26 cellular contexts compared by ENCODE assay signal in genomic region chr13:23992722-23993438, GRCh38.
DNase-seq lines count a peak whose midpoint lies in the region; ATAC-seq and TF ChIP-seq lines count a peak whose summit lies in the region.
"Had no signal": no experiment of that assay in that cellular context is flagged by ENCODE, and none has a peak within 500 bp of the region (broad histone marks: within the 10 kb centered on the region; RNA-seq: fewer than 3 reads in every experiment).

No MANE protein-coding gene starts in this region.

- no peaks in the 10 kb centered on the region for H3K36me3 ChIP-seq in CD8-positive, alpha-beta T cell (ENCODE audit: insufficient read depth, low read length)
- H3K36me3 ChIP-seq: cardiac muscle cell, HAP-1, neural progenitor cell had no signal

- no peak overlapping the region for H3K27ac Mint-ChIP-seq in CD8-positive, alpha-beta T cell
- H3K27ac Mint-ChIP-seq: activated CD4-positive, alpha-beta memory T cell treated with anti-CD3 and anti-CD28 coated beads for 36 hours; B cell; neural progenitor cell; stimulated activated naive CD8-positive, alpha-beta T cell treated with anti-CD3 and anti-CD28 coated beads, Interleukin-15, Interleukin-2, amounts not matched to agents 100 ng/mL and 50 ng/mL, for 24 hours; type B pancreatic cell had no signal

- no peak overlapping the region for H3K4me3 ChIP-seq in CD8-positive, alpha-beta T cell (ENCODE audit: low read depth, low read length)
- H3K4me3 ChIP-seq: cardiac muscle cell, HAP-1, neural progenitor cell had no signal

- no peak for TF ChIP-seq CTCF in CD8-positive, alpha-beta T cell (IDR thresholded peaks at IDR 0.05)

- H3K27me3 ChIP-seq in layer of hippocampus (ENCODE audit: control insufficient read depth, insufficient read depth, low read length) = no peaks in the 10 kb centered on the region
- no peaks in the 10 kb centered on the region for H3K27me3 ChIP-seq in CD8-positive, alpha-beta T cell (ENCODE audit: insufficient read depth, low read length)
- H3K27me3 ChIP-seq: cardiac muscle cell, neural progenitor cell had no signal

- CTCF ChIA-PET in CD8-positive, alpha-beta T cell (lab: Charles Lee) = no interaction called here

- H3K27ac ChIP-seq in angular gyrus (ENCODE audit: low read depth, low read length) = peak overlapping the region; percentile 94
- peak overlapping the region; percentile 95 for H3K27ac ChIP-seq in layer of hippocampus (ENCODE audit: low read depth, low read length)
- peak overlapping the region; percentile 85 for H3K27ac ChIP-seq in substantia nigra (ENCODE audit: low read depth, low read length, poor library complexity, severe bottlenecking)
- no peak overlapping the region for H3K27ac ChIP-seq in CD8-positive, alpha-beta T cell (ENCODE audit: low read depth, low read length)
- H3K27ac ChIP-seq: cardiac muscle cell, epithelial cell of prostate, foreskin keratinocyte, neural progenitor cell had no signal

- no peaks in the 10 kb centered on the region for H3K36me3 Mint-ChIP-seq in CD8-positive, alpha-beta T cell
- H3K36me3 Mint-ChIP-seq: activated CD4-positive, alpha-beta memory T cell treated with anti-CD3 and anti-CD28 coated beads for 36 hours had no signal

- DNase-seq in DMS79 treated with DMSO at 0.1 percent for 48 hours (lab: John Stamatoyannopoulos, UW) (peak; percentile 11), DMS79 (lab: John Stamatoyannopoulos, UW) (no peak), substantia nigra (lab: John Stamatoyannopoulos, UW) (peak; percentile 29 to 92 (median 75)), GM03348 (ENCODE audit: low spot score) (no peak), DMS153 treated with DMSO at 0.1 percent for 48 hours (lab: John Stamatoyannopoulos, UW; ENCODE audit: unreplicated experiment) (no peak)
- no peak for DNase-seq in CD8-positive, alpha-beta T cell
- DNase-seq: 8988T; activated CD4-positive, alpha-beta memory T cell treated with anti-CD3 and anti-CD28 coated beads for 36 hours; activated CD4-positive, CD25-positive, alpha-beta regulatory T cell; activated gamma-delta T cell treated with Interleukin-2 at 50 U/mL for 16 hours; foreskin keratinocyte; Karpas-422; kidney glomerular epithelial cell; NCI-H1048; NCI-H2081 treated with DMSO at 0.1 percent for 48 hours; stimulated activated CD4-positive, alpha-beta T cell treated with anti-CD3 and anti-CD28 coated beads, Interleukin-4, amount 100 ng/mL, for 24 hours; T-helper 9 cell had no signal

- ATAC-seq in CD8-positive, alpha-beta T cell = no peak
- ATAC-seq: foreskin keratinocyte had no signal

- POLR2A ChIA-PET in CD8-positive, alpha-beta T cell (lab: Charles Lee) = no interaction called here

- no peaks in the 10 kb centered on the region for H3K4me1 ChIP-seq in CD8-positive, alpha-beta T cell (ENCODE audit: insufficient read depth, low read length)
- H3K4me1 ChIP-seq: foreskin keratinocyte, HAP-1 had no signal

- H3K27me3 Mint-ChIP-seq in CD8-positive, alpha-beta T cell (ENCODE audit: low read depth) = peaks cover 11% of the 10 kb centered on the region
- H3K27me3 Mint-ChIP-seq: type B pancreatic cell had no signal

- intact Hi-C loops in CD8-positive, alpha-beta T cell (cut with DNase I, micrococcal nuclease) = no loop called here

- H3K9me3 Mint-ChIP-seq in CD8-positive, alpha-beta T cell = no peaks in the 10 kb centered on the region
- H3K9me3 Mint-ChIP-seq: activated CD4-positive, alpha-beta memory T cell treated with anti-CD3 and anti-CD28 coated beads for 36 hours; stimulated activated naive CD8-positive, alpha-beta T cell treated with anti-CD3 and anti-CD28 coated beads, Interleukin-15, Interleukin-2, amounts not matched to agents 100 ng/mL and 50 ng/mL, for 24 hours had no signal

- H3K4me3 Mint-ChIP-seq in CD8-positive, alpha-beta T cell = no peak overlapping the region
- H3K4me3 Mint-ChIP-seq: activated CD4-positive, alpha-beta memory T cell treated with anti-CD3 and anti-CD28 coated beads for 36 hours; B cell; neural progenitor cell; stimulated activated naive CD8-positive, alpha-beta T cell treated with anti-CD3 and anti-CD28 coated beads, Interleukin-15, Interleukin-2, amounts not matched to agents 100 ng/mL and 50 ng/mL, for 24 hours; type B pancreatic cell had no signal

- H3K4me1 Mint-ChIP-seq in CD8-positive, alpha-beta T cell (ENCODE audit: low read depth) = peaks cover 3% of the 10 kb centered on the region
- H3K4me1 Mint-ChIP-seq: B cell had no signal

- no peaks in the 10 kb centered on the region for H3K9me3 ChIP-seq in CD8-positive, alpha-beta T cell (ENCODE audit: low read length)
- H3K9me3 ChIP-seq: HAP-1 had no signal

Comparison
In these comparisons a context has a peak if more than half of its experiments do, and no peak if none do; other contexts are left out.
1. DNase-seq: peak in DMS79 treated with DMSO at 0.1 percent for 48 hours (single experiment) and substantia nigra (49 of 49); none in DMS79 (single experiment), GM03348 (single experiment), DMS153 treated with DMSO at 0.1 percent for 48 hours (single experiment) and CD8-positive, alpha-beta T cell (0 of 7).